In the genomic region with DNA sequence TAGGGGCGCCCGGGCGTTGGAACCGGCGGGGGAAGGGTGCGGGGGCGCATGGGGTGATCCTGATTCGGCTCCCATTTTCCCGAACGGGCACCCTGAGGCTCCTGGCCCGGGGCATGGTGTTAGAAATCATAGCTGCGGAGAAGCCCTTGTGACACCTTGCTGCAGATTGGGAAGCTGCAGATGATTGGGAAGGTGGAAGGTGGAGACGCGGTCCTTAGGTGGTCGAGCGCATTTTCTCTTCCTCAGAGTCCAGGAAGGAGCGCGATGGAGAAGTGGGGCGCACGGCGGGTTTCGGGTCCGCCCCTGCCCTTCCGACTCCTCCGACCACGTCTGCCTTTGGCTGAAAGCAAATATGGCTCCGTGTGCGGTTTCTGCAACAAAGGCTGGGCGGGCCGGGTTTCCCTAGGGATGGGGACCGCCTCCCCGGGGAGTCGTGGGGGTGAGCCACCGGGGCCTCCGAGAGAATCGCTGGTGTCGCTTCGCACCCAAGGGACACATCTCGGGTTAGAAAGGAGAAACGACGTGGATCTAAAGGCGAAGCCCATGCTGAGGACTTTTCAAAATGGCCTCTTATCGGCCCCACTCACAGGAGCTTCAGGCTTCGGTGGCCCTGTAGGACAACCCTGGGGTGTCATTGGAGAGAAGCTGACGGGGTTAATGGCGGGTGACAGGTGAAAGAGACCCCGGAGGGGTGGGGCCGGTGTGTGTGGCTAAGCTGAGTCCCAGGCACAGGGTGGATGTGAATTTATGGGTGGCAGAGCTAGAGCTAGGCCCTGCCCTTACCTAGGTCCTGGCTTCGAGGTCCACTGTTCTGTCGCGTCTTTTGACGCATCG, we compare ENCODE assay signal across 8 cellular contexts. TPM values are rescaled to one million over a fixed set of nuclear protein-coding genes. Genes with fewer than 3 reads are reported as not detected.
DNase-seq lines count a peak whose midpoint lies in the region; ATAC-seq and TF ChIP-seq lines count a peak whose summit lies in the region.

No MANE protein-coding gene starts in this region.

- TF ChIP-seq CTCF in AG04450 (IDR thresholded peaks at IDR 0.05; ENCODE audit: low read depth, low read length): no peak
- no peak for TF ChIP-seq CTCF in astrocyte of the spinal cord (IDR thresholded peaks at IDR 0.05; ENCODE audit: low read depth, low read length)

- in situ Hi-C loops in SK-MEL-5 (cut with HindIII; ENCODE audit: low pct_unique_long_range_greater_than_20kb, low sequenced_read_pairs): no loop called here
- in situ Hi-C loops in astrocyte of the spinal cord (cut with HindIII; ENCODE audit: low sequenced_read_pairs): no loop called here

- POLR2A ChIA-PET in AG04450 (lab: Yijun Ruan, JAX): interaction anchor here (0.5 to 3.2 kb wide), 31 partner anchors 10 to 545 kb away, joined by 3 to 37 read pairs (median 4); partner anchors contain the start of gene BEST1

- H3K9ac ChIP-seq in HUES48 (ENCODE audit: low read depth, low read length) (peak overlapping the region; percentile 90), iPS-20b (ENCODE audit: low read depth, low read length) (peak overlapping the region; percentile 98), skeletal muscle tissue (ENCODE audit: low read depth in 1 of 3, low read length in 3 of 3) (peak overlapping the region; percentile 82 to 94 (median 85))

- DNase-seq in AG04450 (ENCODE audit: low read depth, low spot score) (no peak), SK-MEL-5 (ENCODE audit: low read depth, low spot score) (peak; percentile 21), astrocyte of the spinal cord (ENCODE audit: low read depth, low spot score) (peak; percentile 20)

- H3K27me3 ChIP-seq in AG04450 (ENCODE audit: control insufficient read depth, insufficient read depth, low read length) (no peaks in the 10 kb centered on the region), HUES48 (ENCODE audit: control insufficient read depth, insufficient read depth, low read length) (no peaks in the 10 kb centered on the region), iPS-20b (ENCODE audit: insufficient read depth, low read length) (no peaks in the 10 kb centered on the region), skeletal muscle tissue (ENCODE audit: control insufficient read depth in 3 of 3, insufficient read depth in 3 of 3, low read length in 3 of 3) (no peaks in the 10 kb centered on the region)

- H3K27ac ChIP-seq in AG04450 (ENCODE audit: low read depth, low read length) (peak overlapping the region; percentile 88), HUES48 (ENCODE audit: low read depth, low read length) (peak overlapping the region; percentile 88), iPS-20b (ENCODE audit: low read length) (peak overlapping the region; percentile 92), skeletal muscle tissue (ENCODE audit: low read depth, low read length) (peak overlapping the region; percentile 97)

- H3K4me3 ChIP-seq in AG04450 (ENCODE audit: low read depth, low read length) (peak overlapping the region; percentile 79), HUES48 (ENCODE audit: low read depth, low read length) (peak overlapping the region; percentile 100), astrocyte of the spinal cord (ENCODE audit: low read depth, low read length) (peak overlapping the region; percentile 100), iPS-20b (ENCODE audit: low read length) (peak overlapping the region; percentile 100), skeletal muscle tissue (ENCODE audit: low read length in 3 of 3) (peak overlapping the region; percentile 80 to 90 (median 87))

- CTCF ChIA-PET in AG04450 (lab: Charles Lee): interaction anchor here (1.0 to 14.7 kb wide), 6 partner anchors 20 to 140 kb away, joined by 3 to 135 read pairs (median 7); no protein-coding TSS in a partner anchor

- H3K4me1 ChIP-seq in HUES48 (ENCODE audit: control insufficient read depth, insufficient read depth, low read length): peaks cover 27% of the 10 kb centered on the region
- peaks cover 28% of the 10 kb centered on the region for H3K4me1 ChIP-seq in iPS-20b (ENCODE audit: insufficient read depth, low read length)
- peaks cover 51 to 66% (median 56%) of the 10 kb centered on the region in 3 donors for H3K4me1 ChIP-seq in skeletal muscle tissue (ENCODE audit: control insufficient read depth in 3 of 3, insufficient read depth in 3 of 3, low read length in 3 of 3)

- H3K9me3 ChIP-seq in AG04450 (ENCODE audit: control insufficient read depth, insufficient read depth, low read length) (peaks cover 5% of the 10 kb centered on the region; the same call in 1 of the 2 replicates), HUES48 (ENCODE audit: control insufficient read depth, insufficient read depth, low read length) (no peaks in the 10 kb centered on the region), iPS-20b (ENCODE audit: insufficient read depth, low read depth, low read length) (no peaks in the 10 kb centered on the region), skeletal muscle tissue (ENCODE audit: control insufficient read depth in 3 of 3, low read length in 3 of 3) (no peaks in the 10 kb centered on the region)

- H3K36me3 ChIP-seq in HUES48 (ENCODE audit: control insufficient read depth, insufficient read depth, low read length) (peaks cover 31% of the 10 kb centered on the region), iPS-20b (ENCODE audit: insufficient read depth, low read depth, low read length) (peaks cover 30% of the 10 kb centered on the region), skeletal muscle tissue (ENCODE audit: control insufficient read depth in 3 of 3, insufficient read depth in 3 of 3, low read length in 3 of 3) (peaks cover 16 to 25% (median 20%) of the 10 kb centered on the region in 3 donors)

- ATAC-seq in GM19035 (IDR thresholded peaks at IDR 0.05; ENCODE audit: unreplicated experiment) (peak; percentile 28), GM19467 (IDR thresholded peaks at IDR 0.05; ENCODE audit: unreplicated experiment) (no peak)

RNA-seq across cellular contexts. Expression of gene FTH1, which starts 0.7 kb away (rescaled TPM):
- polyA plus RNA-seq in AG04450 (2011; rRNA removed): 3,294 and 4,220 TPM in 2 replicates
- polyA minus RNA-seq in AG04450 (2011; rRNA and poly(A)+ RNA removed): 1,880 and 1,982 TPM in 2 replicates
- 1,001 and 1,103 TPM in 2 replicates for total RNA-seq in SK-MEL-5 (2014; rRNA removed; shearing (Covaris generic))
- polyA plus RNA-seq in SK-MEL-5 (2015; cell fraction: cytosol; rRNA removed): 4,572 and 4,628 TPM in 2 replicates
- 450 and 590 TPM in 2 replicates for polyA plus RNA-seq in SK-MEL-5 (2015; cell fraction: nucleus; rRNA removed)
- total RNA-seq in skeletal muscle tissue: 276 TPM

RNA-seq across cellular contexts. Expression of gene BEST1, which starts 18.0 kb away (rescaled TPM):
- polyA plus RNA-seq in AG04450 (2011; rRNA removed): 2.6 TPM in 2 replicates
- 4.4 and 4.9 TPM in 2 replicates for polyA minus RNA-seq in AG04450 (2011; rRNA and poly(A)+ RNA removed)
- 47.8 and 50.6 TPM in 2 replicates for total RNA-seq in SK-MEL-5 (2014; rRNA removed; shearing (Covaris generic))
- polyA plus RNA-seq in SK-MEL-5 (2015; cell fraction: cytosol; rRNA removed): 31.0 and 38.6 TPM in 2 replicates
- 686 and 695 TPM in 2 replicates for polyA plus RNA-seq in SK-MEL-5 (2015; cell fraction: nucleus; rRNA removed)
- 2.1 TPM for total RNA-seq in skeletal muscle tissue

RNA-seq across cellular contexts. Expression of gene RAB3IL1, which starts 50.8 kb away (rescaled TPM):
- polyA plus RNA-seq in AG04450 (2011; rRNA removed): 2.7 and 3.6 TPM in 2 replicates
- 2.6 and 2.9 TPM in 2 replicates for polyA minus RNA-seq in AG04450 (2011; rRNA and poly(A)+ RNA removed)
- 6.1 and 6.8 TPM in 2 replicates for total RNA-seq in SK-MEL-5 (2014; rRNA removed; shearing (Covaris generic))
- polyA plus RNA-seq in SK-MEL-5 (2015; cell fraction: cytosol; rRNA removed): 20.9 and 24.4 TPM in 2 replicates
- polyA plus RNA-seq in SK-MEL-5 (2015; cell fraction: nucleus; rRNA removed): 6.1 and 14.8 TPM in 2 replicates
- total RNA-seq in skeletal muscle tissue: 9.4 TPM

Comparison
In these comparisons a context has a peak if more than half of its experiments do, and no peak if none do; other contexts are left out.
1. RNA of gene BEST1, which starts 18.0 kb away (total RNA-seq): 47.8 to 50.6 TPM in SK-MEL-5; 2.1 TPM in skeletal muscle tissue (single experiment); every median in the first group is over 10 times any median in the second.
2. Peak in every context shown above with its lines, with median percentiles within 50 percentile points of each other: H3K27ac ChIP-seq, H3K4me3 ChIP-seq and H3K9ac ChIP-seq.